In the genomic region with DNA sequence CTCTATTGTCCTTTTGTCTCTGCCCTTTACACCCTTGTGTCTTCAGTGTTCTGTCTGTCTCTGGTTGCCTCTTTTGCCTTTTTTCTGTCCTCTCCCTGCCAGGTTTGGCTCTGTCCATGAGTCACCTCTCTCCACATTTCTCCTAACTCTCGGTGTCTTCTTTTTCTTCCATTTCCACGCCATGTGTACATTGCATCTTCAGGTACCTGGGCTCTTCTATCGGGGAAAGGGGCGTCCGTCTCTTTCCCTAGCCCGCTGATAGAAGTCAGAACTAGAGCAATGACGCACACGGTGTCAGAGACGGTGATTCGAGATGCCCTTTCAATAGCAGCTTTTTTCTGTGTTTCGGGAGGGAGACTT, we compare ENCODE assay signal across 8 cellular contexts. TPM values are rescaled to one million over a fixed set of nuclear protein-coding genes. Genes with fewer than 3 reads are reported as not detected.
DNase-seq lines count a peak whose midpoint lies in the region; ATAC-seq and TF ChIP-seq lines count a peak whose summit lies in the region.

No MANE protein-coding gene starts in this region.

- H3K4me1 Mint-ChIP-seq in T-cell = peaks cover 57 to 63% (median 58%) of the 10 kb centered on the region in 3 donors

- no peak for TF ChIP-seq CTCF in kidney epithelial cell (IDR thresholded peaks at IDR 0.05; ENCODE audit: insufficient read depth, low read length, poor library complexity, severe bottlenecking)

- H3K36me3 Mint-ChIP-seq in T-cell = peaks cover 10% of the 10 kb centered on the region

- peak overlapping the region; percentile 71 for H3K4me3 ChIP-seq in kidney epithelial cell (ENCODE audit: low read depth, low read length)

- peak overlapping the region; percentile 89 to 97 (median 95) for H3K4me3 Mint-ChIP-seq in T-cell

- ATAC-seq in GM18511 (IDR thresholded peaks at IDR 0.05; ENCODE audit: unreplicated experiment) (peak; percentile 33), HG03575 (IDR thresholded peaks at IDR 0.05; ENCODE audit: extremely low read depth, insufficient number of reproducible peaks, low FRiP score, unreplicated experiment) (peak; percentile 7), T-cell (replicated peaks in 1 of 4) (peak; percentile 12 to 62 (median 26))

- H3K27me3 ChIP-seq in kidney epithelial cell (ENCODE audit: control insufficient read depth, insufficient read depth, low read length) = no peaks in the 10 kb centered on the region

- H3K36me3 ChIP-seq in kidney epithelial cell (ENCODE audit: control insufficient read depth, insufficient read depth, low read length) = no peaks in the 10 kb centered on the region

- in situ Hi-C loops in T47D (cut with HindIII; ENCODE audit: low pct_unique_long_range_greater_than_20kb, low sequenced_read_pairs) = no loop called here

- CTCF ChIA-PET in T-cell (lab: Charles Lee) = interaction anchor here in 1 of 2 donors (0.6 kb wide), 1 partner anchor 1007 kb away, joined by 3 read pairs; no protein-coding TSS in a partner anchor

- POLR2A ChIA-PET in T-cell (lab: Charles Lee) = no interaction called here

- H3K9me3 Mint-ChIP-seq in T-cell = no peaks in the 10 kb centered on the region

- H3K27me3 Mint-ChIP-seq in T-cell = no peaks in the 10 kb centered on the region

- peak overlapping the region; percentile 90 to 93 for H3K27ac Mint-ChIP-seq in T-cell

- peak; percentile 30 for DNase-seq in A172 (ENCODE audit: low spot score)
- DNase-seq in T-cell = peak in 29 of 34 experiments; percentile 3 to 54 (median 25)
- peak; percentile 18 to 30 for DNase-seq in T47D (ENCODE audit: low read depth in 1 of 2, low spot score in 1 of 2)
- no peak for DNase-seq in kidney epithelial cell (ENCODE audit: low read depth)
- DNase-seq in stimulated activated CD4-positive, alpha-beta T cell treated with anti-CD3 and anti-CD28 coated beads, Interleukin-4, amount 100 ng/mL, for 4 hours = peak; percentile 19 to 26
- DNase-seq in OCI-M2 (lab: John Stamatoyannopoulos, UW; ENCODE audit: unreplicated experiment) = no peak

RNA-seq across cellular contexts. Expression of gene OPA1, which starts 0.6 kb away (rescaled TPM):
- total RNA-seq in A172 (2014; rRNA removed; shearing (Covaris generic)) = 117 and 159 TPM in 2 replicates
- total RNA-seq in T-cell = 10 to 100 TPM; 40.5 to 56.1 (median 41.9) TPM
- total RNA-seq in kidney epithelial cell = 51.1 and 60.6 TPM in 2 replicates

RNA-seq across cellular contexts. Expression of gene ATP13A4, which starts 39.0 kb away (rescaled TPM):
- not detected in 2 replicates for total RNA-seq in A172 (2014; rRNA removed; shearing (Covaris generic))
- total RNA-seq in T-cell (1 to 10 TPM; 1.7 to 3.5 (median 2.0) TPM), kidney epithelial cell (0.42 and 1.6 TPM in 2 replicates)

Comparison
In these comparisons a context has a peak if more than half of its experiments do, and no peak if none do; other contexts are left out.
1. DNase-seq: peak in A172 (single experiment), T-cell (29 of 34), T47D (2 of 2) and stimulated activated CD4-positive, alpha-beta T cell treated with anti-CD3 and anti-CD28 coated beads, Interleukin-4, amount 100 ng/mL, for 4 hours (2 of 2); none in kidney epithelial cell (single experiment) and OCI-M2 (single experiment).
2. Peak in every context shown above with its lines, with median percentiles within 50 percentile points of each other: ATAC-seq.